ENCODE assay signal across 8 cellular contexts in genomic region chr12:127083028-127083949, GRCh38.
DNase-seq lines count a peak whose midpoint lies in the region; FAIRE-seq and TF ChIP-seq lines count a peak whose summit lies in the region.

No MANE protein-coding gene starts in this region.

- no peaks in the 10 kb centered on the region for H3K79me1 ChIP-seq in mesenchymal stem cell (replicated peaks; ENCODE audit: low read length, poor library complexity, severe bottlenecking)

- H2BK5ac ChIP-seq in mesenchymal stem cell (ENCODE audit: low read depth, low read length, poor library complexity, severe bottlenecking): no peak overlapping the region

- no peak overlapping the region for H4K8ac ChIP-seq in mesenchymal stem cell (ENCODE audit: low read length)

- H3K4me3 ChIP-seq in GM06990 (replicated peaks; ENCODE audit: low read depth, low read length): peak overlapping the region; percentile 27; the same call in 1 of the 2 replicates
- peak overlapping the region; percentile 33 for H3K4me3 ChIP-seq in HFF-Myc (replicated peaks; ENCODE audit: low read depth, low read length)
- peak overlapping the region; percentile 48 for H3K4me3 ChIP-seq in LNCaP clone FGC (ENCODE audit: low read depth, low read length)
- H3K4me3 ChIP-seq in mesenchymal stem cell (ENCODE audit: insufficient read depth in 1 of 2, low read depth in 1 of 2, low read length in 2 of 2): peak overlapping the region in 1 of 2 experiments; percentile 79

- no peak for TF ChIP-seq CTCF in GM06990 (IDR thresholded peaks at IDR 0.05; ENCODE audit: insufficient read depth, low read length, poor library complexity, severe bottlenecking)
- no peak for TF ChIP-seq CTCF in HFF-Myc (IDR thresholded peaks at IDR 0.05; ENCODE audit: low read depth, low read length, missing control alignments)
- TF ChIP-seq CTCF in LNCaP clone FGC (IDR thresholded peaks at IDR 0.05; ENCODE audit: control insufficient read depth, extremely low read depth, insufficient read depth): no peak
- TF ChIP-seq CTCF in RWPE1 (conservative IDR thresholded peaks at IDR 0.05; ENCODE audit: low read depth): no peak

- peak overlapping the region in 1 of 2 experiments; percentile 5 for H3K18ac ChIP-seq in mesenchymal stem cell (ENCODE audit: low read depth in 1 of 2, low read length in 2 of 2)

- POLR2A ChIA-PET in RWPE1 (lab: Yijun Ruan, JAX; ENCODE audit: low non-redundant PET): interaction anchor here (0.7 kb wide), 1 partner anchor 26 kb away, joined by 3 read pairs; no protein-coding TSS in a partner anchor

- no peak overlapping the region for H2AK5ac ChIP-seq in mesenchymal stem cell (ENCODE audit: low read length, severe bottlenecking)

- no peak overlapping the region for H2BK12ac ChIP-seq in mesenchymal stem cell (ENCODE audit: low read length in 2 of 2)

- CTCF ChIA-PET in RWPE1 (lab: Yijun Ruan, JAX): no interaction called here

- H2BK120ac ChIP-seq in mesenchymal stem cell (ENCODE audit: low read depth, low read length): no peak overlapping the region

- WGBS in mesenchymal stem cell: 14% methylated on average over 3 of the region's 6 CpGs

- peak overlapping the region; percentile 58 for H3K4me2 ChIP-seq in mesenchymal stem cell (ENCODE audit: low read length, poor library complexity, severe bottlenecking)

- FAIRE-seq in urothelium cell line (lab: Jason Lieb, UNC): no peak

- H3K36me3 ChIP-seq in GM06990 (ENCODE audit: control insufficient read depth, insufficient read depth, low read length): no peaks in the 10 kb centered on the region
- H3K36me3 ChIP-seq in mesenchymal stem cell (ENCODE audit: control insufficient read depth in 1 of 2, insufficient read depth in 2 of 2, low read depth in 1 of 2, low read length in 2 of 2): no peaks in the 10 kb centered on the region

- H3K27me3 ChIP-seq in GM06990 (replicated peaks; ENCODE audit: control insufficient read depth, insufficient read depth, low read length): no peaks in the 10 kb centered on the region
- no peaks in the 10 kb centered on the region for H3K27me3 ChIP-seq in mesenchymal stem cell (ENCODE audit: control insufficient read depth in 1 of 2, insufficient read depth in 1 of 2, low read length in 2 of 2)

- H3K4me1 ChIP-seq in mesenchymal stem cell (ENCODE audit: control insufficient read depth, insufficient read depth, low read depth, low read length): no peaks in the 10 kb centered on the region

- no peak overlapping the region for H3K4ac ChIP-seq in mesenchymal stem cell (ENCODE audit: low read depth in 1 of 2, low read length in 2 of 2)

- H3K14ac ChIP-seq in mesenchymal stem cell (ENCODE audit: low read length in 2 of 2): no peak overlapping the region

- no peak overlapping the region for H4K91ac ChIP-seq in mesenchymal stem cell (ENCODE audit: low read length)

- H3K9me3 ChIP-seq in mesenchymal stem cell (ENCODE audit: control insufficient read depth, low read length): no peaks in the 10 kb centered on the region

- peak; percentile 87 for DNase-seq in A172 (ENCODE audit: low spot score)
- peak; percentile 38 for DNase-seq in GM06990 (ENCODE audit: extremely low read depth, insufficient read length)
- DNase-seq in HFF-Myc (ENCODE audit: extremely low read depth, low read depth): peak; percentile 50
- DNase-seq in LNCaP clone FGC (ENCODE audit: low read depth): peak; percentile 65
- peak; percentile 71 for DNase-seq in RWPE1 (ENCODE audit: low spot score)
- DNase-seq in dermis blood vessel endothelial cell: peak; percentile 54
- peak; percentile 83 for DNase-seq in mesenchymal stem cell
- peak; percentile 67 for DNase-seq in urothelium cell line (ENCODE audit: low spot score)

- H3K9ac ChIP-seq in mesenchymal stem cell (ENCODE audit: low read length): peak overlapping the region; percentile 88

- H3K27ac ChIP-seq in RWPE1: no peak overlapping the region
- H3K27ac ChIP-seq in mesenchymal stem cell (ENCODE audit: low read length, poor library complexity, severe bottlenecking): peak overlapping the region; percentile 54

- H2AFZ ChIP-seq in mesenchymal stem cell (ENCODE audit: low read depth, low read length): no peak overlapping the region

- H3K23ac ChIP-seq in mesenchymal stem cell (ENCODE audit: low read length in 2 of 2): no peak overlapping the region

- H2BK15ac ChIP-seq in mesenchymal stem cell (ENCODE audit: low read depth, poor library complexity, severe bottlenecking): no peak overlapping the region
